ENCODE assay signal across 9 cellular contexts in genomic region chr19:2578391-2578826, GRCh38.
A peak's percentile ranks its signal among the peaks of the same experiment; 100 is the strongest.
DNase-seq lines count a peak whose midpoint lies in the region; ATAC-seq and TF ChIP-seq lines count a peak whose summit lies in the region.
"Had no signal": no experiment of that assay in that cellular context is flagged by ENCODE, and none has a peak within 500 bp of the region (broad histone marks: within the 10 kb centered on the region; RNA-seq: fewer than 3 reads in every experiment).

No MANE protein-coding gene starts in this region.

- H3K27me3 Mint-ChIP-seq in naive thymus-derived CD8-positive, alpha-beta T cell, result no peaks in the 10 kb centered on the region

- intact Hi-C loops in PC-9 (cut with micrococcal nuclease; ENCODE audit: unreplicated experiment) (loop anchor here (5.0 kb wide), 1 partner anchor 81 kb away; no protein-coding TSS in a partner anchor), esophagus squamous epithelium (cut with DNase I) (no loop called here)

- peaks cover 0 to 5% (median 2%) of the 10 kb centered on the region in 3 donors for H3K36me3 Mint-ChIP-seq in naive thymus-derived CD8-positive, alpha-beta T cell

- H3K4me3 ChIP-seq in AG04449 (ENCODE audit: low read depth, low read length), result peak overlapping the region; percentile 64
- peak overlapping the region; percentile 51; the same call in 1 of the 2 replicates for H3K4me3 ChIP-seq in PC-9
- H3K4me3 ChIP-seq in esophagus squamous epithelium, result peak overlapping the region; percentile 16 to 70 (median 48)

- no peaks in the 10 kb centered on the region for H3K9me2 ChIP-seq in PC-9 (ENCODE audit: insufficient read depth)

- H3K36me3 ChIP-seq in PC-9 (ENCODE audit: low read depth), result no peaks in the 10 kb centered on the region
- H3K36me3 ChIP-seq in esophagus squamous epithelium, result no peaks in the 10 kb centered on the region

- H3K9me3 Mint-ChIP-seq in naive thymus-derived CD8-positive, alpha-beta T cell, result peaks cover 0 to 12% (median 3%) of the 10 kb centered on the region in 9 donors

- DNase-seq in AG04449 (ENCODE audit: low read depth, low spot score), result peak; percentile 44
- DNase-seq in PC-9, result peak; percentile 66 to 68
- no peak for DNase-seq in esophagus squamous epithelium (lab: John Stamatoyannopoulos, UW)
- no peak for DNase-seq in naive thymus-derived CD8-positive, alpha-beta T cell
- DNase-seq in SHP77 treated with DMSO at 0.1 percent for 48 hours (lab: John Stamatoyannopoulos, UW), result no peak
- DNase-seq in NCI-H446 (lab: John Stamatoyannopoulos, UW), result no peak
- no peak for DNase-seq in HuH-7 (ENCODE audit: low spot score)
- DNase-seq in stimulated activated CD4-positive, alpha-beta T cell treated with anti-CD3 and anti-CD28 coated beads, Interleukin-2, amount 100 ng/mL, for 48 hours, result no peak
- DNase-seq: NCI-H1436 treated with DMSO at 0.1 percent for 48 hours had no signal

- TF ChIP-seq POLR2A in esophagus squamous epithelium (IDR thresholded peaks at IDR 0.05), result no peak

- peak overlapping the region in 1 of 10 donors; percentile 17 for H3K27ac Mint-ChIP-seq in naive thymus-derived CD8-positive, alpha-beta T cell

- no peaks in the 10 kb centered on the region for H4K20me1 ChIP-seq in PC-9 (ENCODE audit: insufficient read depth)

- H3K4me3 Mint-ChIP-seq in naive thymus-derived CD8-positive, alpha-beta T cell, result peak overlapping the region in 7 of 10 donors; percentile 1 to 62 (median 38)

- peak overlapping the region; percentile 90 for H3K27ac ChIP-seq in PC-9
- peak overlapping the region; percentile 68 to 87 (median 82) for H3K27ac ChIP-seq in esophagus squamous epithelium

- BruUV-seq in PC-9 (replicated peaks; lab: Mats Ljungman, UMichigan), result no TSS peak

- POLR2A ChIA-PET in AG04449 (lab: Yijun Ruan, JAX), result interaction anchor here (0.6 to 7.0 kb wide), 15 partner anchors 23 to 151 kb away, joined by 3 to 240 read pairs (median 4); partner anchors contain the start of genes GADD45B and TIMM13
- POLR2A ChIA-PET in PC-9 (lab: Charles Lee; ENCODE audit: unreplicated experiment), result interaction anchor here (0.6 to 2.3 kb wide), 6 partner anchors 10 to 101 kb away, joined by 3 to 31 read pairs (median 10); partner anchors contain the start of gene GADD45B
- POLR2A ChIA-PET in naive thymus-derived CD8-positive, alpha-beta T cell (lab: Charles Lee), result interaction anchor here (0.6 to 8.2 kb wide), 4 partner anchors 17 to 495 kb away, joined by 3 to 152 read pairs (median 4); partner anchors contain the start of gene GADD45B

- peak overlapping the region; percentile 61 for H2AFZ ChIP-seq in PC-9

- CTCF ChIA-PET in AG04449 (lab: Yijun Ruan, JAX) (interaction anchor here (1.0 to 6.3 kb wide), 16 partner anchors 10 to 125 kb away, joined by 3 to 64 read pairs (median 12); partner anchors contain the start of genes GADD45B and LMNB2), PC-9 (lab: Charles Lee) (interaction anchor here (0.7 to 1.5 kb wide), 4 partner anchors 33 to 100 kb away, joined by 3 to 10 read pairs (median 5); no protein-coding TSS in a partner anchor)

- ATAC-seq in naive thymus-derived CD8-positive, alpha-beta T cell, result no peak

- no peaks in the 10 kb centered on the region for H3K79me2 ChIP-seq in PC-9 (ENCODE audit: low read depth)

- TF ChIP-seq CTCF in AG04449 (IDR thresholded peaks at IDR 0.05; ENCODE audit: insufficient read depth, low read length, missing control alignments) (no peak), PC-9 (conservative IDR thresholded peaks at IDR 0.05) (no peak), esophagus squamous epithelium (IDR thresholded peaks at IDR 0.05) (no peak)

- no peaks in the 10 kb centered on the region for H3K9me3 ChIP-seq in PC-9 (ENCODE audit: insufficient read depth, low read depth)
- H3K9me3 ChIP-seq in esophagus squamous epithelium, result peaks cover 0 to 10% (median 5%) of the 10 kb centered on the region in 3 donors

- whole genome bisulfite sequencing in esophagus squamous epithelium, 2 donors, result 2 to 47% methylated on average over 8 to 10 of the region's 12 CpGs

- H3K4me1 ChIP-seq in PC-9 (replicated peaks; ENCODE audit: insufficient read depth) (peaks cover 21% of the 10 kb centered on the region), esophagus squamous epithelium (peaks cover 27 to 50% (median 32%) of the 10 kb centered on the region in 3 donors)

- peaks cover 21% of the 10 kb centered on the region for H3F3A ChIP-seq in PC-9 (ENCODE audit: insufficient read depth, low read depth)

- H3K4me1 Mint-ChIP-seq in naive thymus-derived CD8-positive, alpha-beta T cell, result peaks cover 3 to 5% (median 4%) of the 10 kb centered on the region in 4 donors

- H3K27me3 ChIP-seq in PC-9 (ENCODE audit: insufficient read depth, low read depth), result no peaks in the 10 kb centered on the region
- no peaks in the 10 kb centered on the region for H3K27me3 ChIP-seq in esophagus squamous epithelium

- peak overlapping the region; percentile 91 for H3K4me2 ChIP-seq in PC-9

Comparison
In these comparisons a context has a peak if more than half of its experiments do, and no peak if none do; other contexts are left out.
1. DNase-seq: peak in AG04449 (single experiment) and PC-9 (2 of 2); none in esophagus squamous epithelium (single experiment), naive thymus-derived CD8-positive, alpha-beta T cell (0 of 10), SHP77 treated with DMSO at 0.1 percent for 48 hours (single experiment), NCI-H446 (0 of 2), HuH-7 (single experiment) and stimulated activated CD4-positive, alpha-beta T cell treated with anti-CD3 and anti-CD28 coated beads, Interleukin-2, amount 100 ng/mL, for 48 hours (0 of 2).
2. Peak in every context shown above with its lines, with median percentiles within 50 percentile points of each other: H3K4me3 ChIP-seq.